Comparison of ENCODE assay signal across 13 cellular contexts in the genomic region with DNA sequence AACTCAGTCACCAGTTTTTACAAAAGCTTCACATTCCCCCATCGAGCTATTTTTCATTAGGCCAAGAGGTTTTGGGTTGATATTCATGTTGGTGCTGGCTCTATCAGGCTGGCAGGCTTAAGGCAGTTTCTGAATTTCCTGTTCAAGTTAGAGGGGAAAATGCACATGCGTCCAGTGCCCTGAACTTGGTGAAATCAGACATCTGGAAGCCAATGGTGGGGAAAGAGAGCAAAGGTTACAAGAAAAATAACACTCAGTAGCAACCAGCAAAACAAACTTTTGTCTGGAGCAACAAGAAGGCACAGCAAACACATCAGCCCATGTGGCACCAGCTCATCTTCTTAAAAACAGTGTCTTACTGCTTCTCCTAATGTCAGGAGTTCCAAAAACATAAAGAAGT.
DNase-seq lines count a peak whose midpoint lies in the region; ATAC-seq and TF ChIP-seq lines count a peak whose summit lies in the region.
"Had no signal": no experiment of that assay in that cellular context is flagged by ENCODE, and none has a peak within 500 bp of the region (broad histone marks: within the 10 kb centered on the region; RNA-seq: fewer than 3 reads in every experiment).

No MANE protein-coding gene starts in this region.

- no peak overlapping the region for H3K4me3 Mint-ChIP-seq in activated T-cell treated with anti-CD3 and anti-CD28 coated beads, Interleukin-2, amount 50 U/mL, for 72 hours

- intact Hi-C loops in left cardiac atrium (cut with DNase I) (loop anchor here in 1 of 2 donors (10.0 kb wide), 1 partner anchor 92 kb away; no protein-coding TSS in a partner anchor), heart right ventricle (cut with DNase I) (no loop called here), esophagus squamous epithelium (cut with DNase I) (no loop called here), mucosa of descending colon (cut with DNase I, micrococcal nuclease) (no loop called here), tibial artery (cut with DNase I; ENCODE audit: low total_unique reads) (loop anchor here (10.0 kb wide), 1 partner anchor 92 kb away; no protein-coding TSS in a partner anchor)

- H3K36me3 Mint-ChIP-seq in activated T-cell treated with anti-CD3 and anti-CD28 coated beads, Interleukin-2, amount 50 U/mL, for 72 hours (ENCODE audit: insufficient read depth in 2 of 2), result no peaks in the 10 kb centered on the region

- H3K27ac ChIP-seq in heart right ventricle, result no peak overlapping the region
- peak overlapping the region in 3 of 4 donors; percentile 58 to 69 (median 63) for H3K27ac ChIP-seq in esophagus squamous epithelium
- peak overlapping the region; percentile 49 to 62 for H3K27ac ChIP-seq in tibial artery
- H3K27ac ChIP-seq: upper lobe of right lung had no signal

- H3K27me3 Mint-ChIP-seq in activated T-cell treated with anti-CD3 and anti-CD28 coated beads, Interleukin-2, amount 50 U/mL, for 72 hours (ENCODE audit: low read depth), result peaks cover 21% of the 10 kb centered on the region

- H3K4me1 Mint-ChIP-seq in activated T-cell treated with anti-CD3 and anti-CD28 coated beads, Interleukin-2, amount 50 U/mL, for 72 hours (ENCODE audit: low read depth), result no peaks in the 10 kb centered on the region

- TF ChIP-seq POLR2A in esophagus squamous epithelium (IDR thresholded peaks at IDR 0.05), result no peak

- no peaks in the 10 kb centered on the region for H3K36me3 ChIP-seq in heart right ventricle
- no peaks in the 10 kb centered on the region for H3K36me3 ChIP-seq in esophagus squamous epithelium
- H3K36me3 ChIP-seq in mucosa of descending colon (ENCODE audit: low read depth), result no peaks in the 10 kb centered on the region
- no peaks in the 10 kb centered on the region for H3K36me3 ChIP-seq in tibial artery
- H3K36me3 ChIP-seq: gastrocnemius medialis, upper lobe of right lung had no signal

- TF ChIP-seq CTCF in heart right ventricle (IDR thresholded peaks at IDR 0.05) (no peak), esophagus squamous epithelium (IDR thresholded peaks at IDR 0.05) (no peak), mucosa of descending colon (IDR thresholded peaks at IDR 0.05) (no peak), tibial artery (IDR thresholded peaks at IDR 0.05) (no peak)

- H3K9me3 ChIP-seq in heart right ventricle (no peaks in the 10 kb centered on the region), esophagus squamous epithelium (no peaks in the 10 kb centered on the region), mucosa of descending colon (no peaks in the 10 kb centered on the region), tibial artery (no peaks in the 10 kb centered on the region)
- H3K9me3 ChIP-seq: gastrocnemius medialis, upper lobe of right lung had no signal

- no peaks in the 10 kb centered on the region for H3K9me3 Mint-ChIP-seq in activated T-cell treated with anti-CD3 and anti-CD28 coated beads, Interleukin-2, amount 50 U/mL, for 72 hours
- H3K9me3 Mint-ChIP-seq: activated T-helper 2 cell treated with anti-CD3 and anti-CD28 coated beads, Interferon-gamma antibody, Interleukin-2, Interleukin-4, amounts not matched to agents 10 μg/mL and 5 μg/mL and 100 μg/mL, durations not matched to agents 14 hours and 24 hours and 36 hours had no signal

- 53% methylated on average over 2 of the region's 2 CpGs for WGBS in heart right ventricle, 2 donors
- 11 to 33% methylated on average over 2 of the region's 2 CpGs for WGBS in esophagus squamous epithelium, 2 donors

- H3K4me3 ChIP-seq in heart right ventricle, result no peak overlapping the region
- H3K4me3 ChIP-seq in esophagus squamous epithelium, result no peak overlapping the region
- H3K4me3 ChIP-seq in mucosa of descending colon, result no peak overlapping the region
- H3K4me3 ChIP-seq in tibial artery, result no peak overlapping the region
- H3K4me3 ChIP-seq: gastrocnemius medialis, lung, upper lobe of right lung had no signal

- H3K4me1 ChIP-seq in heart right ventricle, result peaks cover 0 to 47% (median 11%) of the 10 kb centered on the region in 9 donors
- peaks cover 17 to 55% (median 38%) of the 10 kb centered on the region in 3 donors for H3K4me1 ChIP-seq in esophagus squamous epithelium
- peaks cover 7% of the 10 kb centered on the region for H3K4me1 ChIP-seq in mucosa of descending colon (ENCODE audit: low read depth)
- H3K4me1 ChIP-seq in tibial artery, result peaks cover 0 to 64% (median 30%) of the 10 kb centered on the region in 4 donors
- H3K4me1 ChIP-seq: upper lobe of right lung had no signal

- ATAC-seq in left cardiac atrium, result peak; percentile 14 to 24
- no peak for ATAC-seq in heart right ventricle
- ATAC-seq in mucosa of descending colon, result peak; percentile 44
- ATAC-seq in activated T-cell treated with anti-CD3 and anti-CD28 coated beads, Interleukin-2, amount 50 U/mL, for 72 hours (replicated peaks in 1 of 2), result no peak
- no peak for ATAC-seq in HG03095 (IDR thresholded peaks at IDR 0.05; ENCODE audit: unreplicated experiment)
- ATAC-seq: gastrocnemius medialis, upper lobe of right lung had no signal

- DNase-seq in left cardiac atrium, result no peak
- DNase-seq in heart right ventricle, result no peak
- DNase-seq in esophagus squamous epithelium (lab: John Stamatoyannopoulos, UW), result no peak
- DNase-seq in mucosa of descending colon, result no peak
- DNase-seq in tibial artery, result peak in 1 of 2 donors; percentile 29
- DNase-seq in AG20443 (ENCODE audit: low spot score), result no peak
- no peak for DNase-seq in activated T-cell treated with anti-CD3 and anti-CD28 coated beads, Interleukin-2, amount 50 U/mL, for 72 hours
- DNase-seq: gastrocnemius medialis, SHP77 treated with DMSO at 0.1 percent for 48 hours, upper lobe of right lung had no signal

- no peaks in the 10 kb centered on the region for H3K27me3 ChIP-seq in heart right ventricle
- H3K27me3 ChIP-seq in esophagus squamous epithelium, result no peaks in the 10 kb centered on the region
- H3K27me3 ChIP-seq in tibial artery, result no peaks in the 10 kb centered on the region
- H3K27me3 ChIP-seq: gastrocnemius medialis, upper lobe of right lung had no signal

- no peak overlapping the region for H3K27ac Mint-ChIP-seq in activated T-cell treated with anti-CD3 and anti-CD28 coated beads, Interleukin-2, amount 50 U/mL, for 72 hours
- H3K27ac Mint-ChIP-seq: activated T-helper 2 cell treated with anti-CD3 and anti-CD28 coated beads, Interferon-gamma antibody, Interleukin-2, Interleukin-4, amounts not matched to agents 10 μg/mL and 5 μg/mL and 100 μg/mL, durations not matched to agents 14 hours and 24 hours and 36 hours had no signal

Comparison
In these comparisons a context has a peak if more than half of its experiments do, and no peak if none do; other contexts are left out.
1. ATAC-seq: peak in left cardiac atrium (2 of 2) and mucosa of descending colon (single experiment); none in heart right ventricle (0 of 8), activated T-cell treated with anti-CD3 and anti-CD28 coated beads, Interleukin-2, amount 50 U/mL, for 72 hours (0 of 2) and HG03095 (single experiment).
2. H3K27ac ChIP-seq: peak in esophagus squamous epithelium (3 of 4) and tibial artery (2 of 2); none in heart right ventricle (0 of 10).